Comparison of ENCODE assay signal across 13 cellular contexts in the genomic region with DNA sequence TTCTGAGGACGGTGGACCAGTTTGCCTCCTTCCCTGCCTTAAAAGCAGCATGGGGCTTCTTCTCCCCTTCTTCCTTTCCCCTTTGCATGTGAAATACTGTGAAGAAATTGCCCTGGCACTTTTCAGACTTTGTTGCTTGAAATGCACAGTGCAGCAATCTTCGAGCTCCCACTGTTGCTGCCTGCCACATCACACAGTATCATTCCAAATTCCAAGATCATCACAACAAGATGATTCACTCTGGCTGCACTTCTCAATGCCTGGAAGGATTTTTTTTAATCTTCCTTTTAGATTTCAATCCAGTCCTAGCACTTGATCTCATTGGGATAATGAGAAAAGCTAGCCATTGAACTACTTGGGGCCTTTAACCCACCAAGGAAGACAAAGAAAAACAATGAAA.
DNase-seq lines count a peak whose midpoint lies in the region; ATAC-seq, FAIRE-seq and TF ChIP-seq lines count a peak whose summit lies in the region.
"Had no signal": no experiment of that assay in that cellular context is flagged by ENCODE, and none has a peak within 500 bp of the region (broad histone marks: within the 10 kb centered on the region; RNA-seq: fewer than 3 reads in every experiment).

No MANE protein-coding gene starts in this region.

- H3K27me3 Mint-ChIP-seq in nephron progenitor cell (ENCODE audit: low read depth, poor library complexity) = no peaks in the 10 kb centered on the region
- no peaks in the 10 kb centered on the region for H3K27me3 Mint-ChIP-seq in stimulated activated memory B cell treated with anti-CD40 and anti-IgM and Interleukin-4, amounts not matched to agents 10 μg/mL and 1 μg/mL and 100 μg/mL, for 72 hours

- WGBS in esophagus squamous epithelium, 2 donors = 49 to 67% methylated on average over 2 of the region's 2 CpGs

- H3K4me1 ChIP-seq in esophagus squamous epithelium = peaks cover 0 to 23% (median 0%) of the 10 kb centered on the region in 3 donors
- H3K4me1 ChIP-seq: BLaER1 treated with 17β-estradiol and CSF1 and Interleukin-3, amounts not matched to agents 10 nM and 100 nM; right lobe of liver had no signal

- TF ChIP-seq CTCF in esophagus squamous epithelium (IDR thresholded peaks at IDR 0.05) (no peak), nephron progenitor cell (IDR thresholded peaks at IDR 0.05) (no peak)

- H3K27ac Mint-ChIP-seq in nephron progenitor cell = peak overlapping the region; percentile 43
- H3K27ac Mint-ChIP-seq in stimulated activated memory B cell treated with anti-CD40 and anti-IgM and Interleukin-4, amounts not matched to agents 10 μg/mL and 1 μg/mL and 100 μg/mL, for 72 hours = no peak overlapping the region
- H3K27ac Mint-ChIP-seq: activated T-helper 1 cell treated with anti-CD3 and anti-CD28 coated beads, Interleukin-12 subunit alpha, Interleukin-12 subunit beta, Interleukin-2, Interleukin-4 antibody, amounts not matched to agents 30 ng/mL and 10 ng/mL and 1 ng/mL, durations not matched to agents 14 hours and 24 hours and 36 hours had no signal

- H3K27ac ChIP-seq in esophagus squamous epithelium = peak overlapping the region in 3 of 4 donors; percentile 14 to 30 (median 22)
- H3K27ac ChIP-seq: BLaER1 treated with 17β-estradiol and CSF1 and Interleukin-3, amounts not matched to agents 10 nM and 100 nM; right lobe of liver; VCaP had no signal

- intact Hi-C loops in esophagus squamous epithelium (cut with DNase I) = no loop called here

- H3K4me3 ChIP-seq in esophagus squamous epithelium = no peak overlapping the region
- H3K4me3 ChIP-seq: BLaER1 treated with 17β-estradiol and CSF1 and Interleukin-3, amounts not matched to agents 10 nM and 100 nM; right lobe of liver had no signal

- peaks cover 16% of the 10 kb centered on the region for H3K4me1 Mint-ChIP-seq in nephron progenitor cell
- H3K4me1 Mint-ChIP-seq in stimulated activated memory B cell treated with anti-CD40 and anti-IgM and Interleukin-4, amounts not matched to agents 10 μg/mL and 1 μg/mL and 100 μg/mL, for 72 hours = no peaks in the 10 kb centered on the region

- H3K36me3 Mint-ChIP-seq in nephron progenitor cell (ENCODE audit: low read depth) = peaks cover 79% of the 10 kb centered on the region
- peaks cover 58% of the 10 kb centered on the region for H3K36me3 Mint-ChIP-seq in stimulated activated memory B cell treated with anti-CD40 and anti-IgM and Interleukin-4, amounts not matched to agents 10 μg/mL and 1 μg/mL and 100 μg/mL, for 72 hours

- H3K27me3 ChIP-seq in esophagus squamous epithelium = no peaks in the 10 kb centered on the region
- H3K27me3 ChIP-seq: BLaER1 treated with 17β-estradiol and CSF1 and Interleukin-3, amounts not matched to agents 10 nM and 100 nM; right lobe of liver had no signal

- FAIRE-seq in RCC 7860 (lab: Jason Lieb, UNC) = no peak

- peak; percentile 81 for DNase-seq in AG08395 (ENCODE audit: low spot score)
- peak; percentile 9 for DNase-seq in RCC 7860 (ENCODE audit: low spot score)
- DNase-seq in esophagus squamous epithelium (lab: John Stamatoyannopoulos, UW) = no peak
- no peak for DNase-seq in nephron progenitor cell
- DNase-seq in SIG-M5 (lab: John Stamatoyannopoulos, UW) = no peak
- DNase-seq in NOMO-1 treated with dmso at 0.1 percent for 144 hours (lab: John Stamatoyannopoulos, UW; ENCODE audit: unreplicated experiment) = no peak
- DNase-seq: effector CD4-positive, alpha-beta T cell; right lobe of liver had no signal

- H3K36me3 ChIP-seq in esophagus squamous epithelium = peaks cover 6 to 78% (median 11%) of the 10 kb centered on the region in 3 donors

- no peak for ATAC-seq in GM18867 (IDR thresholded peaks at IDR 0.05; ENCODE audit: unreplicated experiment)
- no peak for ATAC-seq in stimulated activated memory B cell treated with anti-CD40 and anti-IgM and Interleukin-4, amounts not matched to agents 10 μg/mL and 1 μg/mL and 100 μg/mL, for 72 hours

- H3K4me3 Mint-ChIP-seq in nephron progenitor cell = no peak overlapping the region
- H3K4me3 Mint-ChIP-seq in stimulated activated memory B cell treated with anti-CD40 and anti-IgM and Interleukin-4, amounts not matched to agents 10 μg/mL and 1 μg/mL and 100 μg/mL, for 72 hours = no peak overlapping the region
- H3K4me3 Mint-ChIP-seq: activated T-helper 1 cell treated with anti-CD3 and anti-CD28 coated beads, Interleukin-12 subunit alpha, Interleukin-12 subunit beta, Interleukin-2, Interleukin-4 antibody, amounts not matched to agents 30 ng/mL and 10 ng/mL and 1 ng/mL, durations not matched to agents 14 hours and 24 hours and 36 hours had no signal

- H3K9me3 ChIP-seq in esophagus squamous epithelium = no peaks in the 10 kb centered on the region
- H3K9me3 ChIP-seq: BLaER1 treated with 17β-estradiol and CSF1 and Interleukin-3, amounts not matched to agents 10 nM and 100 nM; right lobe of liver had no signal

- TF ChIP-seq POLR2A in esophagus squamous epithelium (IDR thresholded peaks at IDR 0.05) = no peak

- H3K9me3 Mint-ChIP-seq in nephron progenitor cell = no peaks in the 10 kb centered on the region
- H3K9me3 Mint-ChIP-seq in stimulated activated memory B cell treated with anti-CD40 and anti-IgM and Interleukin-4, amounts not matched to agents 10 μg/mL and 1 μg/mL and 100 μg/mL, for 72 hours = no peaks in the 10 kb centered on the region
- H3K9me3 Mint-ChIP-seq: activated T-helper 1 cell treated with anti-CD3 and anti-CD28 coated beads, Interleukin-12 subunit alpha, Interleukin-12 subunit beta, Interleukin-2, Interleukin-4 antibody, amounts not matched to agents 30 ng/mL and 10 ng/mL and 1 ng/mL, durations not matched to agents 14 hours and 24 hours and 36 hours had no signal

Comparison
In these comparisons a context has a peak if more than half of its experiments do, and no peak if none do; other contexts are left out.
1. DNase-seq: peak in AG08395 (single experiment) and RCC 7860 (single experiment); none in esophagus squamous epithelium (single experiment), nephron progenitor cell (single experiment), SIG-M5 (single experiment) and NOMO-1 treated with dmso at 0.1 percent for 144 hours (single experiment).